ENCODE assay signal across 1 cellular context in the genomic region with DNA sequence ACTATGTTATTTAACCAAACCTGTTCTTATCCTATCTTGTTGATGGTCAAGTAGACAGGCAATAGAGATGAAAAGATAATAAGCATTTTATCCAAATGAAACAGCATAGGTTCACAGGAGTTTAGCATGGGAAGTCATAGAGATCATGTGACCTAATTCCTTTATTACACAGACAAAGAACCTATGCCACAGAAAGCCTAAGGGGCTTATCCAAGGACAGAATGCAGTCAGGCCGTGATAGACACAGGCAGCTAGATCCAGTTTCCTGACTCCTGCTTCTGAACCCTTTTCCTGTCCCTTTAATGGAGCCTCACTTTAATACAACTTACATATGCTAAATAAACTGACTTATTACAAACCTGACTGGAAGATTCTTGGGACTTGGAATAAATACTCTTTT.
TF ChIP-seq lines count a peak whose summit lies in the region.

No MANE protein-coding gene starts in this region.

TF ChIP-seq in HCT116, 20 proteins besides CTCF, POLR2A, EP300 and RAD21 (continued from another document):
- TF ChIP-seq ZBTB33 (IDR thresholded peaks at IDR 0.05; ENCODE audit: extremely low read depth, insufficient replicate concordance, low read length), result no peak
